8 cellular contexts compared by ENCODE assay signal in genomic region chr15:63945005-63945788, GRCh38.
DNase-seq lines count a peak whose midpoint lies in the region; ATAC-seq, FAIRE-seq and TF ChIP-seq lines count a peak whose summit lies in the region.

No MANE protein-coding gene starts in this region.

- H3K9me3 ChIP-seq in CD8-positive, alpha-beta memory T cell (ENCODE audit: low read length): no peaks in the 10 kb centered on the region
- no peaks in the 10 kb centered on the region for H3K9me3 ChIP-seq in neural progenitor cell (ENCODE audit: low read depth)

- DNase-seq in CD8-positive, alpha-beta memory T cell: peak; percentile 44 to 74 (median 53)
- DNase-seq in HFFc6 (peak; percentile 41), RCC 7860 (ENCODE audit: low spot score) (peak; percentile 12), fibroblast of mammary gland (ENCODE audit: low read depth) (peak; percentile 46), neural progenitor cell (ENCODE audit: low spot score) (peak; percentile 81), superior temporal gyrus (ENCODE audit: extremely low spot score) (peak; percentile 79)
- DNase-seq in activated T-cell treated with anti-CD3 and anti-CD28 coated beads, Interleukin-2, amount 50 U/mL, for 72 hours: peak; percentile 76

- no peak overlapping the region for H3K27ac ChIP-seq in CD8-positive, alpha-beta memory T cell (ENCODE audit: low read depth, low read length)
- H3K27ac ChIP-seq in neural progenitor cell: no peak overlapping the region

- no peak overlapping the region for H3K4me2 ChIP-seq in neural progenitor cell

- peak overlapping the region in 1 of 7 donors; percentile 12 for H3K4me3 Mint-ChIP-seq in CD8-positive, alpha-beta memory T cell
- H3K4me3 Mint-ChIP-seq in HFFc6 (no peak overlapping the region), neural progenitor cell (peak overlapping the region; percentile 13)
- H3K4me3 Mint-ChIP-seq in activated T-cell treated with anti-CD3 and anti-CD28 coated beads, Interleukin-2, amount 50 U/mL, for 72 hours: peak overlapping the region in 1 of 2 donors; percentile 64

- H2AFZ ChIP-seq in neural progenitor cell (replicated peaks): peak overlapping the region; percentile 100

- H3K4me1 ChIP-seq in CD8-positive, alpha-beta memory T cell (ENCODE audit: insufficient read depth, low read length): peaks cover 4% of the 10 kb centered on the region
- peaks cover 3% of the 10 kb centered on the region for H3K4me1 ChIP-seq in neural progenitor cell

- H3K27me3 Mint-ChIP-seq in CD8-positive, alpha-beta memory T cell: no peaks in the 10 kb centered on the region
- H3K27me3 Mint-ChIP-seq in HFFc6 (ENCODE audit: insufficient read depth) (0 out of 2 replicates have a peak, but pooled peaks cover 4% of the 10 kb centered on the region), neural progenitor cell (ENCODE audit: insufficient read depth, low read depth) (peaks cover 7% of the 10 kb centered on the region)
- no peaks in the 10 kb centered on the region for H3K27me3 Mint-ChIP-seq in activated T-cell treated with anti-CD3 and anti-CD28 coated beads, Interleukin-2, amount 50 U/mL, for 72 hours (ENCODE audit: low read depth)

- H3K9ac ChIP-seq in neural progenitor cell: no peak overlapping the region

- no peaks in the 10 kb centered on the region for H3K79me2 ChIP-seq in neural progenitor cell (ENCODE audit: low read depth)

- no peak for FAIRE-seq in RCC 7860 (lab: Jason Lieb, UNC)

- H3K4me1 Mint-ChIP-seq in CD8-positive, alpha-beta memory T cell: peaks cover 19 to 33% (median 27%) of the 10 kb centered on the region in 3 donors
- H3K4me1 Mint-ChIP-seq in HFFc6 (ENCODE audit: low read depth) (peaks cover 22% of the 10 kb centered on the region), neural progenitor cell (peaks cover 5% of the 10 kb centered on the region)
- H3K4me1 Mint-ChIP-seq in activated T-cell treated with anti-CD3 and anti-CD28 coated beads, Interleukin-2, amount 50 U/mL, for 72 hours (ENCODE audit: low read depth): peaks cover 12% of the 10 kb centered on the region

- POLR2A ChIA-PET in CD8-positive, alpha-beta memory T cell (lab: Charles Lee): interaction anchor here (0.5 to 1.3 kb wide), 2 partner anchors 25 to 238 kb away, joined by 3 to 5 read pairs; no protein-coding TSS in a partner anchor

- H3K36me3 Mint-ChIP-seq in CD8-positive, alpha-beta memory T cell: no peaks in the 10 kb centered on the region
- H3K36me3 Mint-ChIP-seq in HFFc6 (ENCODE audit: low read depth): no peaks in the 10 kb centered on the region
- no peaks in the 10 kb centered on the region for H3K36me3 Mint-ChIP-seq in activated T-cell treated with anti-CD3 and anti-CD28 coated beads, Interleukin-2, amount 50 U/mL, for 72 hours (ENCODE audit: insufficient read depth in 2 of 2)
- H3K36me3 Mint-ChIP-seq in neural progenitor cell: no peaks in the 10 kb centered on the region

- H3K9me3 Mint-ChIP-seq in CD8-positive, alpha-beta memory T cell: no peaks in the 10 kb centered on the region
- H3K9me3 Mint-ChIP-seq in HFFc6: no peaks in the 10 kb centered on the region
- no peaks in the 10 kb centered on the region for H3K9me3 Mint-ChIP-seq in activated T-cell treated with anti-CD3 and anti-CD28 coated beads, Interleukin-2, amount 50 U/mL, for 72 hours
- no peaks in the 10 kb centered on the region for H3K9me3 Mint-ChIP-seq in neural progenitor cell

- CTCF ChIA-PET in CD8-positive, alpha-beta memory T cell (lab: Charles Lee): interaction anchor here (0.7 to 7.2 kb wide), 37 partner anchors 10 to 305 kb away, joined by 3 to 72 read pairs (median 4); partner anchors contain the start of gene DAPK2

- H3F3A ChIP-seq in neural progenitor cell (ENCODE audit: low read depth): no peaks in the 10 kb centered on the region

- no peaks in the 10 kb centered on the region for H3K27me3 ChIP-seq in CD8-positive, alpha-beta memory T cell (ENCODE audit: insufficient read depth, low read length, poor library complexity, severe bottlenecking)
- no peaks in the 10 kb centered on the region for H3K27me3 ChIP-seq in neural progenitor cell

- H3K4me3 ChIP-seq in CD8-positive, alpha-beta memory T cell (ENCODE audit: low read length): no peak overlapping the region
- no peak overlapping the region for H3K4me3 ChIP-seq in fibroblast of mammary gland (ENCODE audit: control insufficient read depth, low read depth, low read length)
- H3K4me3 ChIP-seq in neural progenitor cell: no peak overlapping the region

- H3K36me3 ChIP-seq in CD8-positive, alpha-beta memory T cell (ENCODE audit: insufficient read depth, low read length): no peaks in the 10 kb centered on the region
- H3K36me3 ChIP-seq in neural progenitor cell: no peaks in the 10 kb centered on the region

- TF ChIP-seq CTCF in HFFc6 (IDR thresholded peaks at IDR 0.05) (peak; percentile 88), fibroblast of mammary gland (conservative IDR thresholded peaks at IDR 0.05; ENCODE audit: control insufficient read depth, insufficient read depth, low read depth, low read length) (peak; percentile 95), neural progenitor cell (IDR thresholded peaks at IDR 0.05) (peak; percentile 95)

- H3K27ac Mint-ChIP-seq in CD8-positive, alpha-beta memory T cell: peak overlapping the region in 7 of 8 donors; percentile 46 to 90 (median 72)
- H3K27ac Mint-ChIP-seq in HFFc6: no peak overlapping the region
- H3K27ac Mint-ChIP-seq in activated T-cell treated with anti-CD3 and anti-CD28 coated beads, Interleukin-2, amount 50 U/mL, for 72 hours: peak overlapping the region; percentile 71
- H3K27ac Mint-ChIP-seq in neural progenitor cell: peak overlapping the region; percentile 92

- no peaks in the 10 kb centered on the region for H4K20me1 ChIP-seq in neural progenitor cell (ENCODE audit: low read depth)

- peak; percentile 89 to 91 for ATAC-seq in activated T-cell treated with anti-CD3 and anti-CD28 coated beads, Interleukin-2, amount 50 U/mL, for 72 hours (replicated peaks in 1 of 2)
- ATAC-seq in GM18520 (IDR thresholded peaks at IDR 0.05; ENCODE audit: unreplicated experiment): no peak

Comparison
In these comparisons a context has a peak if more than half of its experiments do, and no peak if none do; other contexts are left out.
1. DNase-seq: peak in every context shown above with its lines; median percentile 81 in neural progenitor cell; 79 in superior temporal gyrus; 76 in activated T-cell treated with anti-CD3 and anti-CD28 coated beads, Interleukin-2, amount 50 U/mL, for 72 hours; 53 in CD8-positive, alpha-beta memory T cell; 46 in fibroblast of mammary gland; 41 in HFFc6; 12 in RCC 7860.